ENCODE assay signal across 10 cellular contexts in the genomic region with DNA sequence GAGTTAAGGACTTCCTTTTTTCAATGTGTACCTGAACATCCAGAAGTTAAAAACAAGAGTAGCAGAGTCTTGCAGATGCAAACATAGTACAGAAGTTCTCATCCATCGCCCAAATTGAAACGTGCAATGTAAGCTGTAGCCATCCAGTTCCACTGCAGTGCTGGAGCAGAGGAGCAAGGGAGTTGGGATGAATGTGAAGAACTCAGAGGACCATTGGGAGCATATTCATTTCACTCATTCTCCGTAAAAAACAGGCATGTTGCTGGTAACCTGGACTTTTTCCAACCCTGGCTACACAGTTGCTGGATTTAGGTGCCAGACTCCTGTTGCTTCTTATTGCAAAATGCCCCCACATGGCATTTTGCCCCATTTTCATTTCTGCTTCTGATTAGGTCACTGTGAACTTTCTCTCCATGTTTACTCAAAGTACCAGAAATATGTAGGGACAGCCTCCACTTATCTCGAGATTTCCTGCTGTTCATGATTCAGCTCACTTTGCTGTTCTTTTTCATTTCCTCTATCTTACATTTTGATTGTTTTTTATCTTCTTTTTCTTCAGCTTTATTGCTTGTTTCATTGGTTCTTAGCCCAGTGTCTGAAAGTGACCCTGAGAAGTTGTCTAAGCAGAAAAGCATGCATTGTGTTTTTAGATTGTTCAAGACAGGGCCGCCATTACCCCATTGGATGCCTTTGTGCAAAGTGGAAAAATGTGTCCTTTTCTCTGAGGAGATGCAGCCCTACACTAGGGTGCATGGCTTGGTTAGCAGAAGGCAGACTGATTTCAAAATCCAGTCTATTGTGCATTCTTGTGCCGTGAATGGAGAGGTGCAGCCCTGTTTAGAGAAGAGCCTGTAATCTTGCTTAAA.
DNase-seq lines count a peak whose midpoint lies in the region; ATAC-seq and TF ChIP-seq lines count a peak whose summit lies in the region.
"Had no signal": no experiment of that assay in that cellular context is flagged by ENCODE, and none has a peak within 500 bp of the region (broad histone marks: within the 10 kb centered on the region; RNA-seq: fewer than 3 reads in every experiment).

No MANE protein-coding gene starts in this region.

- no peaks in the 10 kb centered on the region for H3K9me3 ChIP-seq in CD4-positive, CD25-positive, alpha-beta regulatory T cell (ENCODE audit: control insufficient read depth in 2 of 2, low read length in 2 of 2)
- H3K9me3 ChIP-seq in thyroid gland: no peaks in the 10 kb centered on the region
- H3K9me3 ChIP-seq: prostate gland had no signal

- whole genome bisulfite sequencing in thyroid gland, 2 donors: 52 to 70% methylated on average over 6 of the region's 6 CpGs

- H3K9me3 Mint-ChIP-seq in CD4-positive, CD25-positive, alpha-beta regulatory T cell: no peaks in the 10 kb centered on the region
- H3K9me3 Mint-ChIP-seq in HFFc6: no peaks in the 10 kb centered on the region

- H3K4me3 ChIP-seq in CD4-positive, CD25-positive, alpha-beta regulatory T cell (ENCODE audit: low read depth, low read length): peak overlapping the region; percentile 4
- H3K4me3 ChIP-seq in thyroid gland (replicated peaks in 1 of 3): no peak overlapping the region
- H3K4me3 ChIP-seq: prostate gland had no signal

- TF ChIP-seq POLR2A in thyroid gland (IDR thresholded peaks at IDR 0.05): no peak

- H3K4me1 Mint-ChIP-seq in CD4-positive, CD25-positive, alpha-beta regulatory T cell: peaks cover 56 to 79% (median 67%) of the 10 kb centered on the region in 4 donors
- H3K4me1 Mint-ChIP-seq in HFFc6 (ENCODE audit: low read depth): peaks cover 62% of the 10 kb centered on the region

- no peak overlapping the region for H3K27ac ChIP-seq in CD4-positive, CD25-positive, alpha-beta regulatory T cell (ENCODE audit: insufficient read depth, low read length, poor library complexity, severe bottlenecking)
- H3K27ac ChIP-seq in thyroid gland: no peak overlapping the region
- H3K27ac ChIP-seq: prostate gland had no signal

- H3K36me3 Mint-ChIP-seq in CD4-positive, CD25-positive, alpha-beta regulatory T cell: peaks cover 41% of the 10 kb centered on the region
- H3K36me3 Mint-ChIP-seq in HFFc6 (ENCODE audit: low read depth): no peaks in the 10 kb centered on the region; the same call in 1 of the 2 replicates

- H3K4me3 Mint-ChIP-seq in CD4-positive, CD25-positive, alpha-beta regulatory T cell: peak overlapping the region in 3 of 4 donors; percentile 7 to 76 (median 75)
- H3K4me3 Mint-ChIP-seq in HFFc6: peak overlapping the region; percentile 58

- DNase-seq in CD4-positive, CD25-positive, alpha-beta regulatory T cell: no peak
- peak; percentile 75 for DNase-seq in HFFc6
- DNase-seq in astrocyte of the hippocampus (ENCODE audit: low read depth, low spot score): peak; percentile 42
- no peak for DNase-seq in omental fat pad (ENCODE audit: low spot score)
- no peak for DNase-seq in NCI-H1930 (lab: John Stamatoyannopoulos, UW)
- DNase-seq in thyroid gland: no peak
- no peak for DNase-seq in activated effector memory CD4-positive, alpha-beta T cell treated with anti-CD3 and anti-CD28 coated beads, Interleukin-2, amount 50 U/mL, for 16 hours
- DNase-seq in NCI-H2196 (lab: John Stamatoyannopoulos, UW; ENCODE audit: unreplicated experiment): no peak
- DNase-seq: T-helper 2 cell had no signal

- no peaks in the 10 kb centered on the region for H3K27me3 ChIP-seq in CD4-positive, CD25-positive, alpha-beta regulatory T cell (ENCODE audit: control insufficient read depth, insufficient read depth, low read length)
- no peaks in the 10 kb centered on the region for H3K27me3 ChIP-seq in thyroid gland

- H3K36me3 ChIP-seq in CD4-positive, CD25-positive, alpha-beta regulatory T cell (ENCODE audit: control insufficient read depth, insufficient read depth, low read length): peaks cover 25% of the 10 kb centered on the region
- no peaks in the 10 kb centered on the region for H3K36me3 ChIP-seq in thyroid gland
- H3K36me3 ChIP-seq: prostate gland had no signal

- peak overlapping the region in 2 of 3 donors; percentile 44 to 56 for H3K27ac Mint-ChIP-seq in CD4-positive, CD25-positive, alpha-beta regulatory T cell
- H3K27ac Mint-ChIP-seq in HFFc6: peak overlapping the region; percentile 84

- intact Hi-C loops in thyroid gland (cut with DNase I): no loop called here

- H3K4me1 ChIP-seq in CD4-positive, CD25-positive, alpha-beta regulatory T cell (ENCODE audit: control insufficient read depth, insufficient read depth, low read length, poor library complexity, severe bottlenecking): peaks cover 45% of the 10 kb centered on the region
- H3K4me1 ChIP-seq in thyroid gland: peaks cover 14 to 34% of the 10 kb centered on the region in 2 donors
- H3K4me1 ChIP-seq: prostate gland had no signal

- TF ChIP-seq CTCF in HFFc6 (IDR thresholded peaks at IDR 0.05) (no peak), omental fat pad (IDR thresholded peaks at IDR 0.05) (no peak), thyroid gland (IDR thresholded peaks at IDR 0.05) (no peak)

- ATAC-seq in CD4-positive, CD25-positive, alpha-beta regulatory T cell (ENCODE audit: low read depth in 2 of 2): no peak
- ATAC-seq in omental fat pad (ENCODE audit: low FRiP score): peak; percentile 35

- no peaks in the 10 kb centered on the region for H3K27me3 Mint-ChIP-seq in CD4-positive, CD25-positive, alpha-beta regulatory T cell
- H3K27me3 Mint-ChIP-seq in HFFc6 (ENCODE audit: insufficient read depth): peaks cover 2% of the 10 kb centered on the region; the same call in 1 of the 2 replicates

Comparison
In these comparisons a context has a peak if more than half of its experiments do, and no peak if none do; other contexts are left out.
1. DNase-seq: peak in HFFc6 (single experiment) and astrocyte of the hippocampus (single experiment); none in CD4-positive, CD25-positive, alpha-beta regulatory T cell (0 of 3), omental fat pad (single experiment), NCI-H1930 (0 of 2), thyroid gland (0 of 2), activated effector memory CD4-positive, alpha-beta T cell treated with anti-CD3 and anti-CD28 coated beads, Interleukin-2, amount 50 U/mL, for 16 hours (single experiment) and NCI-H2196 (single experiment).